In the genomic region with DNA sequence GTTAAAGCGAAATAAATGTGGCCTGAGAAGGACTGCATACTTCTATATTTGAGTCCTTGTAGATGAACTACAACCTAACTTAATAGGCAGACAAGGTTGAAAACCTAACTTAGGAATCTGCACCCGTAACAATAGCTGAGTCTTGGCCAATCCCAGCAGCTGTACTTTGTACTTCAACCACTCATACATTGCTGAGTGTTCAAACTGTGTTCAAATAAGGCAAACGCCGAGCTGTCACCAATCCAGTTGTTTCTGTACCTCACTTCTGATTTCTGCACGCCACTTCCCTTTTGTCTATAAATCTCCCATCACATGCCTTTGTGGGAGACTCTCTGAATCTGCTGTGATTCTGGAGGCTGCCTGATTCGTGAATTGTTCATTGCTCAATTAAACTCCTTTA, we compare ENCODE assay signal across 23 cellular contexts.
"Had no signal": no experiment of that assay in that cellular context is flagged by ENCODE, and none has a peak within 500 bp of the region (broad histone marks: within the 10 kb centered on the region; RNA-seq: fewer than 3 reads in every experiment).

No MANE protein-coding gene starts in this region.

- DNase-seq: activated CD4-positive, alpha-beta memory T cell treated with anti-CD3 and anti-CD28 coated beads, Interleukin-2, amount 10 ng/mL, durations not matched to agents 7 days and 5 days; activated CD4-positive, alpha-beta T cell treated with anti-CD3 and anti-CD28 coated beads for 48 hours; activated CD4-positive, CD25-positive, alpha-beta regulatory T cell; activated CD8-positive, alpha-beta memory T cell treated with anti-CD3 and anti-CD28 coated beads, Interleukin-2, amount 10 ng/mL, durations not matched to agents 7 days and 5 days; activated naive CD4-positive, alpha-beta T cell; activated naive CD8-positive, alpha-beta T cell treated with anti-CD3 and anti-CD28 coated beads for 36 hours; activated T-cell treated with anti-CD3 and anti-CD28 coated beads, Interleukin-2, amount 50 U/mL, for 1 hour; amniotic stem cell; dermis blood vessel endothelial cell; effector memory CD4-positive, alpha-beta T cell; esophagus squamous epithelium; immature natural killer cell; kidney glomerular epithelial cell; left ventricle myocardium superior; mesenchymal stem cell; mucosa of descending colon; naive thymus-derived CD8-positive, alpha-beta T cell; stimulated activated CD4-positive, alpha-beta T cell treated with anti-CD3 and anti-CD28 coated beads, Interleukin-12 subunit alpha, Interleukin-12 subunit beta, amount 100 ng/mL, for 4 hours; stimulated activated CD4-positive, alpha-beta T cell treated with anti-CD3 and anti-CD28 coated beads, Interleukin-1b, Interleukin-23, amount 100 ng/mL, for 48 hours; stimulated activated naive CD4-positive, alpha-beta T cell treated with Interleukin-2 at 50 U/mL for 16 hours; thyroid gland had no signal

- ATAC-seq: activated CD8-positive, alpha-beta memory T cell treated with anti-CD3 and anti-CD28 coated beads, Interleukin-2, amount 10 ng/mL, durations not matched to agents 7 days and 5 days; activated T-helper 17 cell treated with anti-CD3 and anti-CD28 coated beads, Interleukin-2, amount 50 U/mL, for 72 hours; left ventricle myocardium superior; mucosa of descending colon; naive thymus-derived CD8-positive, alpha-beta T cell had no signal

- H3K4me3 ChIP-seq: cardiac muscle cell, esophagus squamous epithelium, mucosa of descending colon, thyroid gland had no signal
